Comparison of ENCODE assay signal across 8 cellular contexts in genomic region chrX:21374163-21374993, GRCh38. TPM values are rescaled to one million over a fixed set of nuclear protein-coding genes. Genes with fewer than 3 reads are reported as not detected.
DNase-seq lines count a peak whose midpoint lies in the region; ATAC-seq and TF ChIP-seq lines count a peak whose summit lies in the region.

Gene CNKSR2, plus strand, starts transcription at chrX:21374418. Its CDS starts 480 bp downstream, at chrX:21374898.

- no peaks in the 10 kb centered on the region for H3K9me3 ChIP-seq in CD4-positive, alpha-beta T cell (ENCODE audit: control insufficient read depth, low read length)
- H3K9me3 ChIP-seq in Peyer's patch: no peaks in the 10 kb centered on the region
- no peaks in the 10 kb centered on the region for H3K9me3 ChIP-seq in cardiac muscle cell (ENCODE audit: low read depth)

- H3K36me3 Mint-ChIP-seq in CD4-positive, alpha-beta T cell (ENCODE audit: low read depth): no peaks in the 10 kb centered on the region

- intact Hi-C loops in CD4-positive, alpha-beta T cell (cut with DNase I, micrococcal nuclease): loop anchor here in 1 of 2 experiments (2.0 kb wide), 1 partner anchor 64 kb away; no protein-coding TSS in a partner anchor

- peaks cover 41% of the 10 kb centered on the region for H3K4me1 Mint-ChIP-seq in CD4-positive, alpha-beta T cell (ENCODE audit: low read depth)

- TF ChIP-seq POLR2A in Peyer's patch (IDR thresholded peaks at IDR 0.05): no peak

- H3K4me3 ChIP-seq in HL-60 (replicated peaks; ENCODE audit: insufficient read depth, low read length) (peak within 1 kb of the TSS; percentile 46), Peyer's patch (peak within 1 kb of the TSS; percentile 46 to 50 (median 49)), cardiac muscle cell (peak within 1 kb of the TSS; percentile 65)

- H3K4me3 Mint-ChIP-seq in CD4-positive, alpha-beta T cell: peak within 1 kb of the TSS; percentile 93

- CTCF ChIA-PET in CD4-positive, alpha-beta T cell (lab: Charles Lee): no interaction called here

- ATAC-seq in CD4-positive, alpha-beta T cell (ENCODE audit: poor library complexity): peak; percentile 68
- peak; percentile 79 for ATAC-seq in GM19452 (IDR thresholded peaks at IDR 0.05; ENCODE audit: unreplicated experiment)

- no peak for TF ChIP-seq CTCF in CD4-positive, alpha-beta T cell (IDR thresholded peaks at IDR 0.05)
- TF ChIP-seq CTCF in HL-60 (IDR thresholded peaks at IDR 0.05; ENCODE audit: insufficient read depth, low read length) (no peak), Peyer's patch (IDR thresholded peaks at IDR 0.05) (no peak), cardiac muscle cell (IDR thresholded peaks at IDR 0.05; ENCODE audit: low read depth, low read length) (no peak)

- H3K36me3 ChIP-seq in Peyer's patch (no peaks in the 10 kb centered on the region), cardiac muscle cell (no peaks in the 10 kb centered on the region)

- H3K27ac ChIP-seq in CD4-positive, alpha-beta T cell (ENCODE audit: low read depth, low read length): peak within 1 kb of the TSS; percentile 35
- no peak within 1 kb of the TSS for H3K27ac ChIP-seq in HL-60 (replicated peaks)
- peak within 1 kb of the TSS in 1 of 4 donors; percentile 67 for H3K27ac ChIP-seq in Peyer's patch
- H3K27ac ChIP-seq in cardiac muscle cell: no peak within 1 kb of the TSS

- H3K27me3 ChIP-seq in CD4-positive, alpha-beta T cell (ENCODE audit: control insufficient read depth, insufficient read depth, low read length): no peaks in the 10 kb centered on the region
- H3K27me3 ChIP-seq in HL-60 (ENCODE audit: insufficient read depth, poor library complexity, severe bottlenecking) (peaks cover 28% of the 10 kb centered on the region), Peyer's patch (no peaks in the 10 kb centered on the region), cardiac muscle cell (peaks cover 26% of the 10 kb centered on the region)

- H3K27ac Mint-ChIP-seq in CD4-positive, alpha-beta T cell: peak within 1 kb of the TSS; percentile 82

- H3K4me1 ChIP-seq in Peyer's patch: no peaks in the 10 kb centered on the region
- no peaks in the 10 kb centered on the region for H3K4me1 ChIP-seq in cardiac muscle cell (ENCODE audit: low read depth)

- no peaks in the 10 kb centered on the region for H3K27me3 Mint-ChIP-seq in CD4-positive, alpha-beta T cell

- peak; percentile 37 to 71 (median 58) for DNase-seq in CD4-positive, alpha-beta T cell
- DNase-seq in HL-60 (ENCODE audit: low read depth in 1 of 2, low spot score in 1 of 2): peak; percentile 18 to 19
- DNase-seq in Peyer's patch: peak; percentile 37 to 71 (median 58)
- DNase-seq in activated gamma-delta T cell (lab: John Stamatoyannopoulos, UW): peak; percentile 48
- peak; percentile 10 to 78 for DNase-seq in cardiac muscle cell (ENCODE audit: low read depth in 1 of 2, low spot score in 1 of 2)
- peak; percentile 29 for DNase-seq in putamen (ENCODE audit: low spot score)
- DNase-seq in cortex of kidney (lab: John Stamatoyannopoulos, UW): no peak

- H3K9me3 Mint-ChIP-seq in CD4-positive, alpha-beta T cell: no peaks in the 10 kb centered on the region

- POLR2A ChIA-PET in CD4-positive, alpha-beta T cell (lab: Charles Lee): interaction anchor here (0.9 to 2.5 kb wide), 4 partner anchors 65 to 216 kb away, joined by 3 to 21 read pairs (median 4); no protein-coding TSS in a partner anchor

RNA-seq across cellular contexts. Expression of gene CNKSR2, which starts in this region (rescaled TPM):
- 10 to 100 TPM; 14.4 to 14.8 TPM for total RNA-seq in CD4-positive, alpha-beta T cell
- total RNA-seq in Peyer's patch (1 to 10 TPM in 3 of 4 donors, not detected in 1; 1.2 to 5.0 (median 2.7) TPM), cardiac muscle cell (24.4 and 25.3 TPM in 2 replicates)
- 1.5 and 3.7 TPM in 2 replicates for polyA plus RNA-seq in cardiac muscle cell
